In genomic region chr1:177978530-177978929, GRCh38 we compare ENCODE assay signal across 1 cellular context.
TF ChIP-seq lines count a peak whose summit lies in the region.

No MANE protein-coding gene starts in this region.

TF ChIP-seq in HEK293, 187 proteins besides CTCF, POLR2A, EP300 and RAD21 (continued from another document):
- TF ChIP-seq REST (tag by site-specific recombination; IDR thresholded peaks at IDR 0.05) (peak; percentile 44; the same call in 1 of the 2 replicates), ZNF701 (tag by site-specific recombination; IDR thresholded peaks at IDR 0.05) (no peak), ZXDB (tag by site-specific recombination; IDR thresholded peaks at IDR 0.05) (peak; percentile 44), ZNF366 (tag by site-specific recombination; conservative IDR thresholded peaks at IDR 0.05) (no peak), ZNF624 (tag by site-specific recombination; IDR thresholded peaks at IDR 0.05) (no peak), ZNF426 (tag by site-specific recombination; IDR thresholded peaks at IDR 0.05) (peak; percentile 79), ZNF555 (tag by site-specific recombination; conservative IDR thresholded peaks at IDR 0.05) (peak; percentile 81), ZNF138 (tag by site-specific recombination; IDR thresholded peaks at IDR 0.05; ENCODE audit: borderline replicate concordance) (0 out of 2 replicates have a peak, but pooled peaks have one; percentile 63), ZNF266 (tag by site-specific recombination; IDR thresholded peaks at IDR 0.05; ENCODE audit: low read depth) (peak; percentile 66), ZNF19 (tag by site-specific recombination; IDR thresholded peaks at IDR 0.05; ENCODE audit: low read depth) (no peak)
- TF ChIP-seq, protein P1, sequence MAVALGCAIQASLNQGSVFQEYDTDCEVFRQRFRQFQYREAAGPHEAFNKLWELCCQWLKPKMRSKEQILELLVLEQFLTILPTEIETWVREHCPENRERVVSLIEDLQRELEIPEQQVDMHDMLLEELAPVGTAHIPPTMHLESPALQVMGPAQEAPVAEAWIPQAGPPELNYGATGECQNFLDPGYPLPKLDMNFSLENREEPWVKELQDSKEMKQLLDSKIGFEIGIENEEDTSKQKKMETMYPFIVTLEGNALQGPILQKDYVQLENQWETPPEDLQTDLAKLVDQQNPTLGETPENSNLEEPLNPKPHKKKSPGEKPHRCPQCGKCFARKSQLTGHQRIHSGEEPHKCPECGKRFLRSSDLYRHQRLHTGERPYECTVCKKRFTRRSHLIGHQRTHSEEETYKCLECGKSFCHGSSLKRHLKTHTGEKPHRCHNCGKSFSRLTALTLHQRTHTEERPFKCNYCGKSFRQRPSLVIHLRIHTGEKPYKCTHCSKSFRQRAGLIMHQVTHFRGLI (tag by site-specific recombination; IDR thresholded peaks at IDR 0.05): no peak
TF ChIP-seq in HEK293: peak in this region for 23.
